In the genomic region with DNA sequence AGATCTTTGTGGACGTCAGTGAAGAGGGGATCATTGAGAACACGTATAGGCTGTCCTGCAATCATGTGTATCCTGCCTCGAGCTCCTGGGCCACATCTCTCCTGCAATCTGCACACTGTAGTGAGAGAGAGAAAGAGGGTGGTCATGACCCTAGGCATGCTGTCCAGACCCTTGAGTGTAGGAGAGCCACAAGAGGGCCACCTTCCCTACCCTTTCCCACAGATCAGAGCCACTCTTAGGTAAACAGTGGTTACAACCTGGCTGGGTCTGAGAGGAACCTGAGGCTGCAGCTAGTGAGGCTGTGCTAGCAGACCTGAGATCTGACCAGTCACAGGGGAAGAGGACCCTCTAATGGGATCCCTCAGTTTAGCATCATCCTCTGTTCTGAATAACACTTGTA, we compare ENCODE assay signal across 1 cellular context.
TF ChIP-seq lines count a peak whose summit lies in the region.

No MANE protein-coding gene starts in this region.

TF ChIP-seq in IMR-90, 13 proteins besides CTCF, POLR2A, EP300 and RAD21 (continued from another document):
- no peak for TF ChIP-seq RFX5 (IDR thresholded peaks at IDR 0.05; ENCODE audit: low read depth, low read length)
- no peak for TF ChIP-seq RCOR1 (IDR thresholded peaks at IDR 0.05; ENCODE audit: insufficient replicate concordance, low read length)
- TF ChIP-seq ELK1 (IDR thresholded peaks at IDR 0.05; ENCODE audit: borderline replicate concordance, low read depth, low read length), result no peak
- TF ChIP-seq USF2 (IDR thresholded peaks at IDR 0.05; ENCODE audit: low read depth, low read length), result no peak
- no peak for TF ChIP-seq FOS (IDR thresholded peaks at IDR 0.05; ENCODE audit: low read depth, low read length)
- TF ChIP-seq CEBPB (IDR thresholded peaks at IDR 0.05; ENCODE audit: low read depth, low read length), result no peak
- TF ChIP-seq MXI1 (IDR thresholded peaks at IDR 0.05; ENCODE audit: borderline replicate concordance, low read depth, low read length), result no peak
- no peak for TF ChIP-seq NFE2L2 (IDR thresholded peaks at IDR 0.05; ENCODE audit: low read depth, low read length)
TF ChIP-seq in IMR-90: peak in this region for 0.
